ENCODE assay signal across 2 cellular contexts in the genomic region with DNA sequence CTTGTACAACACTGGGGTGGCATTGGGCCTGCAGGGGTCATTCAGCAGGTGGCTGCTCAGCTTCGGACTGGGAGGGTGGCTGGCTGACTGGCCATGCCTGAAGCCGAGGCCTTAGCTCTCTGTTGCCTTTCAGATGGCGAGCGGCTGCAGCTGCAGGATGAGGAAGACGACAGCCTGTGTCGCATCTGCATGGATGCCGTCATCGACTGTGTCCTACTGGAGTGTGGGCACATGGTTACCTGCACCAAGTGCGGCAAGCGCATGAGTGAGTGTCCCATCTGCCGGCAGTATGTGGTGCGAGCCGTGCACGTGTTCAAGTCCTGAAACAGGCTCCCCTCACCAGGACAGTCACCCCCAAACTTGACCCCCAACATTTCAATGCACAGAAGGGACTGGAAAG.
TF ChIP-seq lines count a peak whose summit lies in the region.

No MANE protein-coding gene starts in this region.

TF ChIP-seq in K562, 482 proteins besides CTCF, POLR2A, EP300 and RAD21:
- TF ChIP-seq RBFOX2 (IDR thresholded peaks at IDR 0.05; ENCODE audit: low read depth, low read length) = peak; percentile 22; the same call in 1 of the 2 replicates
- peak; percentile 51; the same call in 1 of the 2 replicates for TF ChIP-seq POLR2G (IDR thresholded peaks at IDR 0.05; ENCODE audit: low read depth, low read length)
- TF ChIP-seq MAFK (IDR thresholded peaks at IDR 0.05; ENCODE audit: low read length) = no peak
- no peak for TF ChIP-seq ZNF707 (CRISPR knock-in tag; conservative IDR thresholded peaks at IDR 0.05)

TF ChIP-seq in HEK293T, 16 proteins besides CTCF, POLR2A, EP300 and RAD21:
- TF ChIP-seq TARDBP (IDR thresholded peaks at IDR 0.05) (no peak), NFRKB (IDR thresholded peaks at IDR 0.05) (no peak), L3MBTL2 (conservative IDR thresholded peaks at IDR 0.05) (no peak), FOXM1 (IDR thresholded peaks at IDR 0.05; ENCODE audit: borderline replicate concordance) (no peak), FOXA1 (IDR thresholded peaks at IDR 0.05) (no peak), LEF1 (IDR thresholded peaks at IDR 0.05; ENCODE audit: borderline replicate concordance) (no peak), HDGF (IDR thresholded peaks at IDR 0.05; ENCODE audit: borderline replicate concordance) (no peak), FOXK2 (IDR thresholded peaks at IDR 0.05) (no peak), PKNOX1 (IDR thresholded peaks at IDR 0.05) (no peak), ELF4 (IDR thresholded peaks at IDR 0.05) (no peak), SP1 (IDR thresholded peaks at IDR 0.05) (no peak), BHLHE40 (IDR thresholded peaks at IDR 0.05; ENCODE audit: borderline replicate concordance) (no peak), CTBP1 (IDR thresholded peaks at IDR 0.05; ENCODE audit: borderline replicate concordance) (no peak), ZNF384 (IDR thresholded peaks at IDR 0.05) (no peak)
